ENCODE assay signal across 8 cellular contexts in the genomic region with DNA sequence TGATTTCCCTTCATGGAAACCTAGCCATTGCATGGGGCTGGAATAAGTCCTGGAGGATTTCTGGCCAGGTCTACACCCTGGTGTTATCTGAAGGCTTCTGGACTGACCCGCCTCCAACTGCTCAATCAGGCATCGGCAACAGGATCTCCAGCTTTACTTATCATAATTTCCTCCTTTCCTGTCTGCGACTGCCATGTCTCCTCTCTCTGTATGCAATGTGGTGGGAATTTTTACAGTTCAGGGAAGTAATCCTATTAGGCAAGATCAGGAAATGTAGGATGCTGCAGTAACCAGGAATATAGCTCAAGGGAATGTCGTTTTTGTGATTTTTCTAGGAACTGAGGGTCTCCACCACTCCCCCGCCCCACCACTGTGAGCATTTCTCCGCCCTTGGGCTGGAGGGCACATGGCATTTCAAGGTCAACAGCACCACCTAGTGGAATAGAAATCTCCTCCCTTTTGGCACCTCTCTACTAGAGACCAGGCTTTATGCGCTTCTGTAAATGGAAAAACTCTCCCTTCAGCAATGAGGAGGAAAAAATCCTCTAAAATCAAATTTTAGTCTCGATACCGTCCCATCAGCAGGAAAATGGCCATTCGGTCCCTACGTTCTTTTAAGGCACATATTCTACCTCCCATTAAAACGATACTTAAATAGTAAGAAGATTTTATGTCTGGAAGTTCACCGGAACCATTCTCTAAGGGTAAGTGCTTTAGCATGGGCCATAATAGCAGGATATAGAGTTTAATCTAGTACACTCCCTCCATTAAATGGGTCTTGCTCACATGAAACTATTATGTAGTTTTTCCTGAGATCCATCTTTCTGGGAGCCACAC.
A peak's percentile ranks its signal among the peaks of the same experiment; 100 is the strongest.
DNase-seq lines count a peak whose midpoint lies in the region; ATAC-seq lines count a peak whose summit lies in the region.

No MANE protein-coding gene starts in this region.

- DNase-seq in ELF-1 (ENCODE audit: low read depth, low spot score) (peak; percentile 84), HPDE6-E6E7 (ENCODE audit: extremely low spot score) (peak; percentile 45), OCI-M1 (lab: John Stamatoyannopoulos, UW) (peak; percentile 46), head of caudate nucleus (peak in 41 of 42 donors; percentile 20 to 82 (median 62)), posterior vena cava (ENCODE audit: low spot score) (peak; percentile 80)
- peak; percentile 60 for DNase-seq in activated naive CD4-positive, alpha-beta T cell treated with anti-CD3 and anti-CD28 coated beads, Interleukin-2, amount 10 ng/mL, durations not matched to agents 7 days and 5 days

- H3K36me3 Mint-ChIP-seq in activated naive CD4-positive, alpha-beta T cell treated with anti-CD3 and anti-CD28 coated beads, Interleukin-2, amount 10 ng/mL, durations not matched to agents 7 days and 5 days, result no peaks in the 10 kb centered on the region

- peaks cover 30% of the 10 kb centered on the region for H3K27me3 Mint-ChIP-seq in activated naive CD4-positive, alpha-beta T cell treated with anti-CD3 and anti-CD28 coated beads, Interleukin-2, amount 10 ng/mL, durations not matched to agents 7 days and 5 days

- H3K4me1 Mint-ChIP-seq in activated naive CD4-positive, alpha-beta T cell treated with anti-CD3 and anti-CD28 coated beads, Interleukin-2, amount 10 ng/mL, durations not matched to agents 7 days and 5 days, result peaks cover 15% of the 10 kb centered on the region

- no peak overlapping the region for H3K4me3 Mint-ChIP-seq in activated naive CD4-positive, alpha-beta T cell treated with anti-CD3 and anti-CD28 coated beads, Interleukin-2, amount 10 ng/mL, durations not matched to agents 7 days and 5 days

- CTCF ChIA-PET in activated naive CD4-positive, alpha-beta T cell treated with anti-CD3 and anti-CD28 coated beads, Interleukin-2, amount 10 ng/mL, durations not matched to agents 7 days and 5 days (lab: Charles Lee), result interaction anchor here (0.7 to 8.9 kb wide), 17 partner anchors 10 to 758 kb away, joined by 3 to 124 read pairs (median 5); no protein-coding TSS in a partner anchor

- ATAC-seq in GM21381 (IDR thresholded peaks at IDR 0.05; ENCODE audit: unreplicated experiment) (peak; percentile 91), GM21825 (IDR thresholded peaks at IDR 0.05; ENCODE audit: unreplicated experiment) (no peak)

- peaks cover 2% of the 10 kb centered on the region for H3K9me3 Mint-ChIP-seq in activated naive CD4-positive, alpha-beta T cell treated with anti-CD3 and anti-CD28 coated beads, Interleukin-2, amount 10 ng/mL, durations not matched to agents 7 days and 5 days

- no peak overlapping the region for H3K27ac Mint-ChIP-seq in activated naive CD4-positive, alpha-beta T cell treated with anti-CD3 and anti-CD28 coated beads, Interleukin-2, amount 10 ng/mL, durations not matched to agents 7 days and 5 days

- intact Hi-C loops in head of caudate nucleus (cut with DNase I) (loop anchor here (2.0 to 5.0 kb wide), 2 partner anchors 229 to 610 kb away; no protein-coding TSS in a partner anchor), posterior vena cava (cut with DNase I) (no loop called here)
